In the genomic region with DNA sequence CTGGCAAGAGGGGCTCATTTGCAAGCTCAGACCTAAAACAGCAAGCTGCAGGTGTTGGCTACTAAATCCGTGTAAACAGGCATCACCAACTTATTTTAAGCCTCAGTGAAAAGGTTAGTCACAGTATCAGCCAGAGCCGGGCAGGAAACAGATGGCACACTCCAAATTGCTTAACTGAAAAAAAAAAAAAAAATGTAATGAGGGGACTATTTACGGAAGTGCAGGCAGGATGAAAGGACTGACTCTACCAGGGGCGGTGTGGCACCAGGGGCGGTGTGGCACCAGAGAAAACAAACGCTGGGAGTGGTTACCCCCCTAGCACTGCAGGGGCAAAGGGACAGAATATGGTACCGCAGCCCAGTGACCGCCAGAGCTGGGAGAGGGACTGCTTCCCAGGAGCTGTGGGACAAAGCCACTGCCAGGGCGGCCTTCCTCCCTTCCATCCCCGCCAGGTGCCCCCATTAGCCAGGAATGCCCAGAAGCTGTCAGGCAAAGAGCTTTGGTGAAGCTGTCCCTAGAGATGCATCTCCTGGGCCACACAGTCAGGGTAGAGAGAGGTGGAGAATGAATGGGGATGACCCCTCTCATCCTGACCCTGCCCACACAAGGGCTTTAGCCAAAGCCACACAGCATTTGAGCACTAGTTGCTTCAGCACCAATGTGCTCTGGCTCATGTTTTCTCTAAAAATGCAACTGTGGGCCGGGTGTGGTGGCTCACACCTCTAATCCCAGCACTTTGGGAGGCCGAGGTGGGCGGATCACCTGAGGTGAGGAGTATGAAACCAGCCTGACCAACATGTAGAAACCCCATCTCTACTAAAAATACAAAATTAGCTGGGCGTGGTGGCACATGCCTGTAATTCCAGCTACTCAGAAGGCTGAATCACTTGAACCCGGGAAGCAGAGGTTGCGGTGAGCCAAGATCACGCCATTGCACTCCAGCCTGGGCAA, we compare ENCODE assay signal across 8 cellular contexts. TPM values are rescaled to one million over a fixed set of nuclear protein-coding genes. Genes with fewer than 3 reads are reported as not detected.
A peak's percentile ranks its signal among the peaks of the same experiment; 100 is the strongest.
DNase-seq lines count a peak whose midpoint lies in the region; ATAC-seq and TF ChIP-seq lines count a peak whose summit lies in the region.

No MANE protein-coding gene starts in this region.

- no peak for TF ChIP-seq CTCF in breast epithelium (IDR thresholded peaks at IDR 0.05)

- TF ChIP-seq POLR2A in breast epithelium (IDR thresholded peaks at IDR 0.05) = no peak

- H3K27ac ChIP-seq in CD4-positive, CD25-positive, alpha-beta regulatory T cell (ENCODE audit: insufficient read depth, low read length, poor library complexity, severe bottlenecking) = no peak overlapping the region
- peak overlapping the region; percentile 48 to 77 for H3K27ac ChIP-seq in breast epithelium

- no peak overlapping the region for H3K4me3 ChIP-seq in CD4-positive, CD25-positive, alpha-beta regulatory T cell (ENCODE audit: low read depth, low read length)
- H3K4me3 ChIP-seq in breast epithelium = no peak overlapping the region
- no peak overlapping the region for H3K4me3 ChIP-seq in HAP-1

- intact Hi-C loops in breast epithelium (cut with DNase I; ENCODE audit: low total_unique reads) = no loop called here

- peaks cover 11% of the 10 kb centered on the region for H3K4me1 ChIP-seq in CD4-positive, CD25-positive, alpha-beta regulatory T cell (ENCODE audit: control insufficient read depth, insufficient read depth, low read length, poor library complexity, severe bottlenecking)
- no peaks in the 10 kb centered on the region for H3K4me1 ChIP-seq in breast epithelium
- H3K4me1 ChIP-seq in HAP-1 = no peaks in the 10 kb centered on the region

- peaks cover 0 to 21% (median 7%) of the 10 kb centered on the region in 4 donors for H3K4me1 Mint-ChIP-seq in CD4-positive, CD25-positive, alpha-beta regulatory T cell
- peaks cover 13 to 14% of the 10 kb centered on the region in 2 donors for H3K4me1 Mint-ChIP-seq in natural killer cell treated with Interleukin-12 subunit alpha and Interleukin-12 subunit beta and Interleukin-15 and Interleukin-18, amount 100 ng/mL, for 72 hours (ENCODE audit: low read depth in 2 of 2)

- peak overlapping the region in 1 of 4 donors; percentile 51 for H3K4me3 Mint-ChIP-seq in CD4-positive, CD25-positive, alpha-beta regulatory T cell
- peak overlapping the region; percentile 16 for H3K4me3 Mint-ChIP-seq in natural killer cell treated with Interleukin-12 subunit alpha and Interleukin-12 subunit beta and Interleukin-15 and Interleukin-18, amount 100 ng/mL, for 72 hours

- H3K9me3 Mint-ChIP-seq in CD4-positive, CD25-positive, alpha-beta regulatory T cell = no peaks in the 10 kb centered on the region
- no peaks in the 10 kb centered on the region for H3K9me3 Mint-ChIP-seq in natural killer cell treated with Interleukin-12 subunit alpha and Interleukin-12 subunit beta and Interleukin-15 and Interleukin-18, amount 100 ng/mL, for 72 hours

- in situ Hi-C loops in HAP-1 (cut with MboI; ENCODE audit: low sequenced_read_pairs) = no loop called here

- H3K27ac Mint-ChIP-seq in CD4-positive, CD25-positive, alpha-beta regulatory T cell = peak overlapping the region; percentile 33 to 74 (median 60)
- peak overlapping the region in 1 of 2 donors; percentile 80 for H3K27ac Mint-ChIP-seq in natural killer cell treated with Interleukin-12 subunit alpha and Interleukin-12 subunit beta and Interleukin-15 and Interleukin-18, amount 100 ng/mL, for 72 hours

- no peaks in the 10 kb centered on the region for H3K27me3 ChIP-seq in CD4-positive, CD25-positive, alpha-beta regulatory T cell (ENCODE audit: control insufficient read depth, insufficient read depth, low read length)
- H3K27me3 ChIP-seq in breast epithelium (no peaks in the 10 kb centered on the region), HAP-1 (ENCODE audit: low read depth) (no peaks in the 10 kb centered on the region)

- no peaks in the 10 kb centered on the region for H3K36me3 ChIP-seq in CD4-positive, CD25-positive, alpha-beta regulatory T cell (ENCODE audit: control insufficient read depth, insufficient read depth, low read length)
- H3K36me3 ChIP-seq in breast epithelium = no peaks in the 10 kb centered on the region
- H3K36me3 ChIP-seq in HAP-1 (replicated peaks) = no peaks in the 10 kb centered on the region

- peaks cover 9% of the 10 kb centered on the region for H3K27me3 Mint-ChIP-seq in CD4-positive, CD25-positive, alpha-beta regulatory T cell
- no peaks in the 10 kb centered on the region for H3K27me3 Mint-ChIP-seq in natural killer cell treated with Interleukin-12 subunit alpha and Interleukin-12 subunit beta and Interleukin-15 and Interleukin-18, amount 100 ng/mL, for 72 hours

- no peaks in the 10 kb centered on the region for H3K9me3 ChIP-seq in CD4-positive, CD25-positive, alpha-beta regulatory T cell (ENCODE audit: control insufficient read depth in 2 of 2, low read length in 2 of 2)
- H3K9me3 ChIP-seq in breast epithelium (no peaks in the 10 kb centered on the region), HAP-1 (no peaks in the 10 kb centered on the region)

- ATAC-seq in CD4-positive, CD25-positive, alpha-beta regulatory T cell (ENCODE audit: low read depth in 2 of 2) = peak; percentile 87 to 89
- peak; percentile 76 for ATAC-seq in GM19025 (IDR thresholded peaks at IDR 0.05; ENCODE audit: low read depth, unreplicated experiment)
- peak; percentile 80 for ATAC-seq in HG03175 (IDR thresholded peaks at IDR 0.05; ENCODE audit: unreplicated experiment)
- ATAC-seq in natural killer cell treated with Interleukin-12 subunit alpha and Interleukin-12 subunit beta and Interleukin-15 and Interleukin-18, amount 100 ng/mL, for 72 hours = peak; percentile 63 to 84

- DNase-seq in CD4-positive, CD25-positive, alpha-beta regulatory T cell = peak in 2 of 3 donors; percentile 42 to 84
- DNase-seq in NCI-H69 (lab: John Stamatoyannopoulos, UW) (peak; percentile 97), breast epithelium (ENCODE audit: low spot score in 2 of 2) (no peak), GM03348 (ENCODE audit: low spot score) (no peak), HAP-1 (ENCODE audit: low spot score in 2 of 2) (no peak)
- no peak for DNase-seq in natural killer cell treated with Interleukin-12 subunit alpha and Interleukin-12 subunit beta and Interleukin-15 and Interleukin-18, amount 100 ng/mL, for 72 hours (ENCODE audit: low spot score)

- no peaks in the 10 kb centered on the region for H3K36me3 Mint-ChIP-seq in CD4-positive, CD25-positive, alpha-beta regulatory T cell
- H3K36me3 Mint-ChIP-seq in natural killer cell treated with Interleukin-12 subunit alpha and Interleukin-12 subunit beta and Interleukin-15 and Interleukin-18, amount 100 ng/mL, for 72 hours = no peaks in the 10 kb centered on the region

RNA-seq across cellular contexts. Expression of a gene that starts 39.6 kb away (rescaled TPM):
- total RNA-seq in CD4-positive, CD25-positive, alpha-beta regulatory T cell = 1.8 TPM
- polyA plus RNA-seq in CD4-positive, CD25-positive, alpha-beta regulatory T cell = under 1 TPM; 0.06 to 0.37 (median 0.13) TPM
- 10 to 100 TPM; 11.6 to 33.3 (median 23.3) TPM for total RNA-seq in breast epithelium
- 10 to 100 TPM in 1 of 2 donors, 1 to 10 TPM in 1; 9.7 to 12.1 TPM for total RNA-seq in natural killer cell treated with Interleukin-12 subunit alpha and Interleukin-12 subunit beta and Interleukin-15 and Interleukin-18, amount 100 ng/mL, for 72 hours

RNA-seq across cellular contexts. Expression of a gene that starts 47.4 kb away (rescaled TPM):
- total RNA-seq in CD4-positive, CD25-positive, alpha-beta regulatory T cell = 8.2 TPM
- 10 to 100 TPM in 3 of 4 donors, 1 to 10 TPM in 1; 9.7 to 12.5 (median 11.2) TPM for polyA plus RNA-seq in CD4-positive, CD25-positive, alpha-beta regulatory T cell
- 10 to 100 TPM; 10.2 to 20.6 (median 14.5) TPM for total RNA-seq in breast epithelium
- 1 to 10 TPM; 4.7 to 6.9 TPM for total RNA-seq in natural killer cell treated with Interleukin-12 subunit alpha and Interleukin-12 subunit beta and Interleukin-15 and Interleukin-18, amount 100 ng/mL, for 72 hours

Comparison
In these comparisons a context has a peak if more than half of its experiments do, and no peak if none do; other contexts are left out.
1. DNase-seq: peak in CD4-positive, CD25-positive, alpha-beta regulatory T cell (2 of 3) and NCI-H69 (single experiment); none in breast epithelium (0 of 2), natural killer cell treated with Interleukin-12 subunit alpha and Interleukin-12 subunit beta and Interleukin-15 and Interleukin-18, amount 100 ng/mL, for 72 hours (single experiment), GM03348 (single experiment) and HAP-1 (0 of 2).
2. Peak in every context shown above with its lines, with median percentiles within 50 percentile points of each other: ATAC-seq.